ENCODE assay signal across 8 cellular contexts in genomic region chr19:7098701-7099596, GRCh38. TPM values are rescaled to one million over a fixed set of nuclear protein-coding genes. Genes with fewer than 3 reads are reported as not detected.
DNase-seq lines count a peak whose midpoint lies in the region; ATAC-seq and TF ChIP-seq lines count a peak whose summit lies in the region.

No MANE protein-coding gene starts in this region.

- no peak for TF ChIP-seq CTCF in hepatocyte (IDR thresholded peaks at IDR 0.05; ENCODE audit: poor library complexity)

- no peaks in the 10 kb centered on the region for H3K36me3 ChIP-seq in hepatocyte (replicated peaks; ENCODE audit: insufficient read depth, low read depth)
- H3K36me3 ChIP-seq in aorta (ENCODE audit: control insufficient read depth in 1 of 2, insufficient read depth in 2 of 2, low read length in 1 of 2): no peaks in the 10 kb centered on the region

- H2AFZ ChIP-seq in hepatocyte: peak overlapping the region; percentile 57

- 2% methylated on average over 43 of the region's 78 CpGs for WGBS in hepatocyte (ENCODE audit: low lambda C conversion rate, missing lambda C conversion rate)
- 0% methylated on average over 74 to 78 of the region's 78 CpGs for WGBS in aorta, 2 donors

- H3K4me3 ChIP-seq in hepatocyte (peak overlapping the region; percentile 37), aorta (ENCODE audit: low read length in 2 of 2) (peak overlapping the region; percentile 3 to 5)

- ATAC-seq in GM18511 (IDR thresholded peaks at IDR 0.05; ENCODE audit: unreplicated experiment) (peak; percentile 84), HG02973 (IDR thresholded peaks at IDR 0.05; ENCODE audit: unreplicated experiment) (peak; percentile 77), aorta (ENCODE audit: low FRiP score) (peak; percentile 98)

- no peaks in the 10 kb centered on the region for H3K79me2 ChIP-seq in hepatocyte

- peak overlapping the region; percentile 84 for H3K27ac ChIP-seq in hepatocyte
- H3K27ac ChIP-seq in aorta (ENCODE audit: low read depth in 1 of 2, low read length in 2 of 2): peak overlapping the region in 1 of 2 donors; percentile 86

- no peaks in the 10 kb centered on the region for H4K20me1 ChIP-seq in hepatocyte (ENCODE audit: insufficient read depth, poor library complexity, severe bottlenecking)

- H3K27me3 ChIP-seq in hepatocyte: no peaks in the 10 kb centered on the region
- no peaks in the 10 kb centered on the region for H3K27me3 ChIP-seq in aorta (ENCODE audit: control insufficient read depth in 1 of 2, insufficient read depth in 2 of 2, low read length in 1 of 2)

- peak overlapping the region; percentile 76 for H3K4me2 ChIP-seq in hepatocyte

- H3K9me3 ChIP-seq in hepatocyte (ENCODE audit: low read depth) (no peaks in the 10 kb centered on the region), aorta (ENCODE audit: control insufficient read depth, low read length) (no peaks in the 10 kb centered on the region)

- DNase-seq in NCI-H2029 (lab: John Stamatoyannopoulos, UW): peak; percentile 93
- peak; percentile 87 for DNase-seq in T1000 (lab: John Stamatoyannopoulos, UW)
- DNase-seq in astrocyte of the hippocampus (ENCODE audit: low read depth, low spot score): peak; percentile 97
- DNase-seq in hepatocyte (ENCODE audit: low spot score): peak; percentile 95
- DNase-seq in renal cortical epithelial cell (ENCODE audit: low read depth): peak; percentile 81
- peak; percentile 95 to 97 for DNase-seq in aorta

- no peaks in the 10 kb centered on the region for H3K9me2 ChIP-seq in hepatocyte (replicated peaks; ENCODE audit: insufficient read depth)

- intact Hi-C loops in aorta (cut with DNase I): no loop called here

- H3K4me1 ChIP-seq in hepatocyte (ENCODE audit: insufficient read depth): peaks cover 8% of the 10 kb centered on the region
- H3K4me1 ChIP-seq in aorta (ENCODE audit: control insufficient read depth in 1 of 2, insufficient read depth in 2 of 2, low read length in 2 of 2): no peaks in the 10 kb centered on the region

RNA-seq across cellular contexts. Expression of gene ZNF557, which starts 29.4 kb away (rescaled TPM):
- total RNA-seq in hepatocyte (8.3 and 9.5 TPM in 2 replicates), renal cortical epithelial cell (18.4 and 21.6 TPM in 2 replicates), aorta (10 to 100 TPM; 10.6 to 11.5 TPM)
- polyA plus RNA-seq in hepatocyte (3.4 and 3.5 TPM in 2 replicates), aorta (1 to 10 TPM in 1 of 2 donors, under 1 TPM in 1; 0.63 to 2.4 TPM)

RNA-seq across cellular contexts. Expression of gene MBD3L3, which starts 40.5 kb away (rescaled TPM):
- total RNA-seq in hepatocyte: not detected in 2 replicates
- polyA plus RNA-seq in hepatocyte: not detected in 2 replicates
- not detected in 2 replicates for total RNA-seq in renal cortical epithelial cell
- not detected for total RNA-seq in aorta
- not detected for polyA plus RNA-seq in aorta

RNA-seq across cellular contexts. Expression of gene MBD3L2, which starts 49.8 kb away (rescaled TPM):
- total RNA-seq in hepatocyte (not detected in 2 replicates), renal cortical epithelial cell (not detected in 2 replicates), aorta (not detected)
- polyA plus RNA-seq in hepatocyte (not detected in 2 replicates), aorta (not detected)

RNA-seq across cellular contexts. Expression of gene MBD3L4, which starts 59.0 kb away (rescaled TPM):
- not detected in 2 replicates for total RNA-seq in hepatocyte
- not detected in 2 replicates for polyA plus RNA-seq in hepatocyte
- total RNA-seq in renal cortical epithelial cell: not detected in 2 replicates
- total RNA-seq in aorta: not detected
- not detected for polyA plus RNA-seq in aorta
